In the genomic region with DNA sequence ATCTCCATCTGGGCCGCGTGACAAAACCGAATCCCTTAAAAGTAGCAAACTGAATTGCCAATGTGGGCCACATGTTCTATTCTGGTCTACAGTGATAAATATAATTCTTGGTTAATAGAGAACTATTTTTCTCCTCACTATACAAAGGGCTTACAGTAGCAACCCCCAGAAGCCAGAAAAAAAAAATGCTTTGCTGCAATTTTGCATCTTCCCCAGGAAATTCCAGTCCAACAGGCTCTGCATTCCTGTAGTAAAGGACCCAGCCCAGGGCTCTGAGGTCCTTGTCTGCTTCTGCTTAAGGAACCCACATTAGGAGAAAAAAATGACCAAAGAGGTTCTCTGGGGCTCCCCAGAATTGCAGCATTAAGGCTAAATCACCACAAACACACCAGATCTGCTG, we compare ENCODE assay signal across 21 cellular contexts. TPM values are rescaled to one million over a fixed set of nuclear protein-coding genes. Genes with fewer than 3 reads are reported as not detected.
DNase-seq lines count a peak whose midpoint lies in the region; ATAC-seq and TF ChIP-seq lines count a peak whose summit lies in the region.
"Had no signal": no experiment of that assay in that cellular context is flagged by ENCODE, and none has a peak within 500 bp of the region (broad histone marks: within the 10 kb centered on the region; RNA-seq: fewer than 3 reads in every experiment).

No MANE protein-coding gene starts in this region.

- H3K4me1 ChIP-seq in gastroesophageal sphincter (peaks cover 6 to 96% (median 31%) of the 10 kb centered on the region in 3 donors), ovary (ENCODE audit: insufficient read depth) (no peaks in the 10 kb centered on the region)
- H3K4me1 ChIP-seq: BE2C, Caco-2, SJSA1 had no signal

- ATAC-seq in gastroesophageal sphincter (no peak), GM21526 (IDR thresholded peaks at IDR 0.05; ENCODE audit: low FRiP score, unreplicated experiment) (no peak)

- H3K4me3 ChIP-seq in gastroesophageal sphincter (no peak overlapping the region), ovary (no peak overlapping the region)
- H3K4me3 ChIP-seq: Peyer's patch, SJSA1 had no signal

- TF ChIP-seq CTCF in gastroesophageal sphincter (IDR thresholded peaks at IDR 0.05) = no peak
- no peak for TF ChIP-seq CTCF in ovary (IDR thresholded peaks at IDR 0.05)

- H3K36me3 ChIP-seq in gastroesophageal sphincter (peaks cover 0 to 10% of the 10 kb centered on the region in 2 donors), ovary (no peaks in the 10 kb centered on the region)
- H3K36me3 ChIP-seq: BE2C, Peyer's patch, SJSA1 had no signal

- H3K9me3 ChIP-seq in gastroesophageal sphincter (no peaks in the 10 kb centered on the region), ovary (no peaks in the 10 kb centered on the region)
- H3K9me3 ChIP-seq: BE2C, Caco-2, Peyer's patch, SJSA1 had no signal

- TF ChIP-seq EP300 in gastroesophageal sphincter (IDR thresholded peaks at IDR 0.05) (no peak), ovary (IDR thresholded peaks at IDR 0.05) (no peak)

- 13 to 31% methylated on average over 3 of the region's 3 CpGs for WGBS in gastroesophageal sphincter (ENCODE audit: low coverage in 1 of 2), 2 donors
- 42 to 63% (median 59%) methylated on average over 3 of the region's 3 CpGs for WGBS in ovary, 3 donors

- TF ChIP-seq POLR2A in gastroesophageal sphincter (IDR thresholded peaks at IDR 0.05) = no peak
- TF ChIP-seq POLR2A in ovary (IDR thresholded peaks at IDR 0.05) = no peak

- peak; percentile 38 for DNase-seq in epidermal melanocyte (ENCODE audit: insufficient read length, low spot score)
- no peak for DNase-seq in ovary
- no peak for DNase-seq in NCI-H1092 treated with DMSO at 0.1 percent for 48 hours (lab: John Stamatoyannopoulos, UW)
- DNase-seq in COLO668 (lab: John Stamatoyannopoulos, UW; ENCODE audit: unreplicated experiment) = no peak
- DNase-seq: BE2C; Caco-2; CD4-positive, CD25-positive, alpha-beta regulatory T cell; DMS153; GF-D8; GOT3; NCI-H1105; NCI-H1694; NCI-H2081 treated with DMSO at 0.1 percent for 48 hours; NCI-H748 treated with DMSO at 0.1 percent for 48 hours; NK-92 treated with Interleukin-12 subunit alpha and Interleukin-12 subunit beta, amount 100 ng/mL, for 24 hours had no signal

- no peaks in the 10 kb centered on the region for H3K27me3 ChIP-seq in gastroesophageal sphincter
- H3K27me3 ChIP-seq in ovary = no peaks in the 10 kb centered on the region
- H3K27me3 ChIP-seq: BE2C, Peyer's patch, SJSA1 had no signal

- intact Hi-C loops in ovary (cut with DNase I) = no loop called here

- H3K27ac ChIP-seq in gastroesophageal sphincter = peak overlapping the region; percentile 10 to 99 (median 77)
- peak overlapping the region; percentile 5 for H3K27ac ChIP-seq in temporal lobe (ENCODE audit: low read depth, low read length)
- no peak overlapping the region for H3K27ac ChIP-seq in ovary
- H3K27ac ChIP-seq: SJSA1 had no signal

RNA-seq across cellular contexts. Expression of a gene that starts 7.7 kb away (rescaled TPM):
- total RNA-seq in gastroesophageal sphincter (100 to 1,000 TPM in 1 of 4 donors, 10 to 100 TPM in 3; 57.1 to 165 (median 85.1) TPM), temporal lobe (0.49 TPM), ovary (10 to 100 TPM in 4 of 7 donors, 1 to 10 TPM in 3; 5.5 to 22.1 (median 11.6) TPM)
- 10 to 100 TPM; 13.3 to 66.0 TPM for polyA plus RNA-seq in ovary
- total RNA-seq: Caco-2; CD4-positive, CD25-positive, alpha-beta regulatory T cell; LHCN-M2; SJSA1 had no signal
- polyA plus RNA-seq: CD4-positive, CD25-positive, alpha-beta regulatory T cell had no signal

Comparison
In these comparisons a context has a peak if more than half of its experiments do, and no peak if none do; other contexts are left out.
1. H3K27ac ChIP-seq: peak in gastroesophageal sphincter (4 of 4) and temporal lobe (single experiment); none in ovary (0 of 2).